Comparison of ENCODE assay signal across 8 cellular contexts in the genomic region with DNA sequence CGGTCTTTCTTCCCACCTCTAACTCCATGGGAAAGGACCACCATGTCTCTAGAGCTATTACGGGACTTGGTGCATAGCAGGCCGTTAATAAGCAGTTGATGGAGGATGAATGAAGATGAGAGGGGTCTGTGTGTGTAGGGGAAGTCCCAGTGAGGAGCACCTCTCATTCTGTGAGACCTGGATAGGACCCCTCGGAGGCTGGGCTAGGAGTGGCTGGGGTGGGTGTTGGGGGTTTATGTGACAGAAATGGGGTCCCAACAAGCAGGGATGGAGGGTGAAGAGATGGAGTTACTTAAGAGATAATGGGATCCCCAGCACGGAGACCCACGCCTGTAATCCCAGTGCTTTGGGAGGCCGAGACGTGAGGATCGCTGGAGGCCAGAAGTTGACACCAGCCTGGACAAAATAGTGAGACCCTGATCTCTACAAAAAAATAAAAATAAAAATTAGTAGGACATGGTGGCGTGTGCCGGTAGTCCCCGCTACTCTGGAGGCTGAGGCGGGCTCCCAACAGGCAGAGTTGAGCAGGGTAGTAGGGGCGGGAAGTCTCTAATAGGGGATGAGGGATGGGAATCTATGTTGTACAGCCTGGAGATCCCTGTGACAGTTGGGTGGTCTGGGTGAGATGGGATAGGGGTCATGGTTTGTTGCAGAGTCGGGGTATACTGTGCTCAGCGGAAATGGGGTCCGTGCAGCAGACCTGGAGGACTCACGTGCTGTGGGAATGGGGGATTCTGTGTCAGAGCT. TPM values are rescaled to one million over a fixed set of nuclear protein-coding genes. Genes with fewer than 3 reads are reported as not detected.
DNase-seq lines count a peak whose midpoint lies in the region; ATAC-seq, FAIRE-seq and TF ChIP-seq lines count a peak whose summit lies in the region.

No MANE protein-coding gene starts in this region.

- DNase-seq in PC-3 (no peak), endothelial cell of umbilical vein (ENCODE audit: low read depth, low spot score) (no peak), neuronal stem cell (ENCODE audit: low spot score) (no peak), DMS79 treated with DMSO at 0.1 percent for 48 hours (lab: John Stamatoyannopoulos, UW) (no peak), COLO668 (lab: John Stamatoyannopoulos, UW; ENCODE audit: unreplicated experiment) (no peak)

- peak overlapping the region; percentile 71 for H3K14ac ChIP-seq in neuronal stem cell (ENCODE audit: low read length)

- H3K4me2 ChIP-seq in PC-3 (ENCODE audit: low read length), result peak overlapping the region; percentile 68
- H3K4me2 ChIP-seq in endothelial cell of umbilical vein (ENCODE audit: insufficient read depth, low read length), result peak overlapping the region; percentile 71
- peak overlapping the region; percentile 33 for H3K4me2 ChIP-seq in neuronal stem cell (ENCODE audit: insufficient read depth, low read length, poor library complexity, severe bottlenecking)

- H3K23ac ChIP-seq in neuronal stem cell (ENCODE audit: low read depth, low read length, poor library complexity), result peak overlapping the region; percentile 98

- H3K9me1 ChIP-seq in endothelial cell of umbilical vein (replicated peaks; ENCODE audit: control insufficient read depth, extremely low read depth, insufficient read depth, low read length), result no peaks in the 10 kb centered on the region

- TF ChIP-seq CTCF in C4-2B (conservative IDR thresholded peaks at IDR 0.05) (no peak), PC-3 (conservative IDR thresholded peaks at IDR 0.05; ENCODE audit: low read depth, low read length) (no peak), endothelial cell of umbilical vein (IDR thresholded peaks at IDR 0.05; ENCODE audit: extremely low read depth in 1 of 2, insufficient read depth in 1 of 2, low read depth in 1 of 2, low read length in 2 of 2) (no peak)

- H3K4me3 ChIP-seq in PC-3 (ENCODE audit: low read length), result peak overlapping the region; percentile 59
- H3K4me3 ChIP-seq in endothelial cell of umbilical vein (replicated peaks in 1 of 3; ENCODE audit: insufficient read depth in 1 of 3, low read depth in 1 of 3, low read length in 3 of 3), result peak overlapping the region; percentile 11 to 56 (median 47)
- H3K4me3 ChIP-seq in neuronal stem cell (ENCODE audit: low read length in 2 of 2), result peak overlapping the region; percentile 34 to 72

- H3F3A ChIP-seq in PC-3 (ENCODE audit: low read length, unreplicated experiment), result no peaks in the 10 kb centered on the region

- H3K4ac ChIP-seq in neuronal stem cell (ENCODE audit: low read length), result peak overlapping the region; percentile 98

- H4K8ac ChIP-seq in neuronal stem cell (ENCODE audit: low read depth, low read length), result peak overlapping the region; percentile 92

- no peaks in the 10 kb centered on the region for H3K9me2 ChIP-seq in PC-3 (replicated peaks; ENCODE audit: low read length)

- no peak for TF ChIP-seq POLR2A in endothelial cell of umbilical vein (IDR thresholded peaks at IDR 0.05; ENCODE audit: low read depth, low read length)

- H3K79me2 ChIP-seq in PC-3 (ENCODE audit: low read length) (no peaks in the 10 kb centered on the region), endothelial cell of umbilical vein (ENCODE audit: control insufficient read depth, insufficient read depth, low read length) (no peaks in the 10 kb centered on the region)

- H3K9ac ChIP-seq in PC-3 (ENCODE audit: low read length), result peak overlapping the region; percentile 14; the same call in 1 of the 2 replicates
- H3K9ac ChIP-seq in endothelial cell of umbilical vein (replicated peaks; ENCODE audit: extremely low read depth, insufficient read depth, low read length), result peak overlapping the region; percentile 66
- no peak overlapping the region for H3K9ac ChIP-seq in neuronal stem cell (ENCODE audit: low read depth, low read length, poor library complexity)

- H2BK12ac ChIP-seq in neuronal stem cell (ENCODE audit: low read length), result peak overlapping the region; percentile 73

- ATAC-seq in PC-3, result no peak
- no peak for ATAC-seq in HG03108 (IDR thresholded peaks at IDR 0.05; ENCODE audit: unreplicated experiment)
- no peak for ATAC-seq in GM21737 (IDR thresholded peaks at IDR 0.05; ENCODE audit: unreplicated experiment)

- H3K4me1 ChIP-seq in PC-3 (ENCODE audit: insufficient read depth, low read length), result peaks cover 17% of the 10 kb centered on the region
- H3K4me1 ChIP-seq in endothelial cell of umbilical vein (ENCODE audit: control insufficient read depth, extremely low read depth, insufficient read depth, low read length), result peaks cover 22% of the 10 kb centered on the region
- H3K4me1 ChIP-seq in neuronal stem cell (ENCODE audit: control insufficient read depth in 2 of 2, insufficient read depth in 1 of 2, low read depth in 1 of 2, low read length in 2 of 2), result peaks cover 4 to 9% of the 10 kb centered on the region in 2 donors

- H3K27me3 ChIP-seq in PC-3 (ENCODE audit: low read length) (no peaks in the 10 kb centered on the region), endothelial cell of umbilical vein (ENCODE audit: control insufficient read depth in 2 of 2, insufficient read depth in 2 of 2, low read length in 2 of 2) (no peaks in the 10 kb centered on the region), neuronal stem cell (ENCODE audit: control insufficient read depth in 3 of 3, insufficient read depth in 3 of 3, low read depth in 1 of 3, low read length in 3 of 3) (peaks cover 0 to 2% (median 0%) of the 10 kb centered on the region in 3 experiments)

- H4K91ac ChIP-seq in neuronal stem cell (ENCODE audit: low read depth, low read length, poor library complexity), result no peak overlapping the region

- H2BK5ac ChIP-seq in neuronal stem cell (ENCODE audit: low read length), result peak overlapping the region; percentile 90

- WGBS in neuronal stem cell (ENCODE audit: extremely low coverage in 2 of 2, insufficient read length in 2 of 2, insufficient replicate concordance in 1 of 2), 2 donors, result no CpG with 5 or more reads among the region's 18 CpGs

- CTCF ChIA-PET in PC-3 (lab: Charles Lee) (no interaction called here), endothelial cell of umbilical vein (lab: Charles Lee) (interaction anchor here (0.6 to 2.0 kb wide), 5 partner anchors 11 to 337 kb away, joined by 3 to 14 read pairs (median 8); partner anchors contain the start of genes CHMP4B and PXMP4)

- H4K20me1 ChIP-seq in PC-3 (ENCODE audit: low read length), result no peaks in the 10 kb centered on the region
- H4K20me1 ChIP-seq in endothelial cell of umbilical vein (replicated peaks; ENCODE audit: control insufficient read depth, extremely low read depth, insufficient read depth, low read length), result no peaks in the 10 kb centered on the region

- BruUV-seq in PC-3 (replicated peaks; lab: Mats Ljungman, UMichigan) (TSS peak; percentile 69), endothelial cell of umbilical vein (replicated peaks; lab: Mats Ljungman, UMichigan) (TSS peak; percentile 80)

- peak overlapping the region; percentile 97 for H2BK120ac ChIP-seq in neuronal stem cell (ENCODE audit: low read depth, low read length)

- POLR2A ChIA-PET in PC-3 (lab: Charles Lee; ENCODE audit: unreplicated experiment), result no interaction called here
- POLR2A ChIA-PET in endothelial cell of umbilical vein (lab: Charles Lee), result no interaction called here

- FAIRE-seq in endothelial cell of umbilical vein (lab: Jason Lieb, UNC), result no peak

- peak overlapping the region; percentile 93 for H3K27ac ChIP-seq in C4-2B
- H3K27ac ChIP-seq in PC-3 (ENCODE audit: low read length), result no peak overlapping the region
- H3K27ac ChIP-seq in endothelial cell of umbilical vein (ENCODE audit: insufficient read depth, low read depth, low read length), result peak overlapping the region; percentile 44
- peak overlapping the region; percentile 90 for H3K27ac ChIP-seq in neuronal stem cell (replicated peaks; ENCODE audit: low read length)

- H3K79me1 ChIP-seq in neuronal stem cell (ENCODE audit: low read depth, low read length), result peaks cover 2% of the 10 kb centered on the region

- H3K36me3 ChIP-seq in PC-3 (ENCODE audit: low read depth, low read length) (0 out of 2 replicates have a peak, but pooled peaks cover under 1% of the 10 kb centered on the region), endothelial cell of umbilical vein (ENCODE audit: control insufficient read depth in 2 of 2, extremely low read depth in 1 of 2, insufficient read depth in 2 of 2, low read length in 2 of 2) (no peaks in the 10 kb centered on the region), neuronal stem cell (replicated peaks in 1 of 2; ENCODE audit: control insufficient read depth in 2 of 2, insufficient read depth in 2 of 2, low read length in 2 of 2) (peaks cover 0 to 2% of the 10 kb centered on the region in 2 donors)

- H3K9me3 ChIP-seq in PC-3 (ENCODE audit: low read length), result peaks cover 3% of the 10 kb centered on the region; the same call in 1 of the 2 replicates
- no peaks in the 10 kb centered on the region for H3K9me3 ChIP-seq in endothelial cell of umbilical vein (replicated peaks; ENCODE audit: control insufficient read depth, insufficient read depth, low read length)
- H3K9me3 ChIP-seq in neuronal stem cell (replicated peaks in 1 of 2; ENCODE audit: control insufficient read depth in 2 of 2, insufficient read depth in 1 of 2, low read depth in 1 of 2, low read length in 2 of 2), result peaks cover 1% of the 10 kb centered on the region in 2 donors

- dilution Hi-C loops in endothelial cell of umbilical vein (cut with MboI; ENCODE audit: extremely low pct_ligation_motif_present, low sequenced_read_pairs), result no loop called here

- peak overlapping the region; percentile 12 for H2AK5ac ChIP-seq in neuronal stem cell (ENCODE audit: low read depth, low read length)

- peak overlapping the region; percentile 100 for H2BK15ac ChIP-seq in neuronal stem cell (ENCODE audit: low read length)

- H2AFZ ChIP-seq in PC-3 (ENCODE audit: low read length) (peak overlapping the region; percentile 75), endothelial cell of umbilical vein (ENCODE audit: low read depth, low read length) (peak overlapping the region; percentile 97), neuronal stem cell (ENCODE audit: low read length) (peak overlapping the region; percentile 78)

- H3K18ac ChIP-seq in neuronal stem cell (ENCODE audit: low read length), result peak overlapping the region; percentile 97

- intact Hi-C loops in PC-3 (cut with micrococcal nuclease), result loop anchor here (5.0 kb wide), 3 partner anchors 56 to 381 kb away; partner anchors contain the start of genes EIF2S2 and NECAB3
- intact Hi-C loops in endothelial cell of umbilical vein (cut with micrococcal nuclease), result loop anchor here (1.0 to 5.0 kb wide), 6 partner anchors 44 to 396 kb away; partner anchors contain the start of genes E2F1 and NECAB3

RNA-seq across cellular contexts. Expression of gene ZNF341, which starts 0.7 kb away (rescaled TPM):
- 4.4 and 5.1 TPM in 2 replicates for total RNA-seq in PC-3 (2014; rRNA removed)
- 3.9 and 4.9 TPM in 2 replicates for total RNA-seq in endothelial cell of umbilical vein
- polyA plus RNA-seq in endothelial cell of umbilical vein, result 4.9 and 5.5 TPM in 2 replicates
- polyA plus RNA-seq in endothelial cell of umbilical vein (2011; cell fraction: cytosol; rRNA removed), result 3.1 and 3.5 TPM in 2 replicates
- polyA plus RNA-seq in endothelial cell of umbilical vein (2011; cell fraction: nucleus; rRNA removed), result 9.2 and 10.2 TPM in 2 replicates
- polyA plus RNA-seq in endothelial cell of umbilical vein (2012), result 2.5 and 3.4 TPM in 2 replicates
- polyA minus RNA-seq in endothelial cell of umbilical vein, result 4.4 and 5.7 TPM in 2 replicates
- 2.4 TPM for polyA minus RNA-seq in endothelial cell of umbilical vein (2011; cell fraction: cytosol; rRNA and poly(A)+ RNA removed)
- polyA minus RNA-seq in endothelial cell of umbilical vein (2011; cell fraction: nucleus; rRNA and poly(A)+ RNA removed), result 5.0 and 5.5 TPM in 2 replicates
- 1.6 TPM for polyA plus RNA-seq in neuronal stem cell (2013, experiment 1 of 2)
- polyA plus RNA-seq in neuronal stem cell (2013, experiment 2 of 2), result 1.6 TPM

RNA-seq across cellular contexts. Expression of gene PXMP4, which starts 11.0 kb away (rescaled TPM):
- total RNA-seq in PC-3 (2014; rRNA removed) (not detected in 2 replicates), endothelial cell of umbilical vein (6.9 and 8.1 TPM in 2 replicates)
- 8.0 and 8.5 TPM in 2 replicates for polyA plus RNA-seq in endothelial cell of umbilical vein
- polyA plus RNA-seq in endothelial cell of umbilical vein (2011; cell fraction: cytosol; rRNA removed), result 4.9 and 5.9 TPM in 2 replicates
- polyA plus RNA-seq in endothelial cell of umbilical vein (2011; cell fraction: nucleus; rRNA removed), result 2.2 and 2.4 TPM in 2 replicates
- polyA plus RNA-seq in endothelial cell of umbilical vein (2012), result 5.6 and 5.9 TPM in 2 replicates
- polyA minus RNA-seq in endothelial cell of umbilical vein, result 5.5 and 5.7 TPM in 2 replicates
- polyA minus RNA-seq in endothelial cell of umbilical vein (2011; cell fraction: cytosol; rRNA and poly(A)+ RNA removed), result 6.0 TPM
- 0.72 and 1.3 TPM in 2 replicates for polyA minus RNA-seq in endothelial cell of umbilical vein (2011; cell fraction: nucleus; rRNA and poly(A)+ RNA removed)
- polyA plus RNA-seq in neuronal stem cell (2013, experiment 1 of 2), result 3.3 TPM
- polyA plus RNA-seq in neuronal stem cell (2013, experiment 2 of 2), result 3.1 TPM

RNA-seq across cellular contexts. Expression of gene E2F1, which starts 44.9 kb away (rescaled TPM):
- total RNA-seq in PC-3 (2014; rRNA removed) (63.7 and 72.2 TPM in 2 replicates), endothelial cell of umbilical vein (27.0 and 29.6 TPM in 2 replicates)
- polyA plus RNA-seq in endothelial cell of umbilical vein, result 20.7 and 22.3 TPM in 2 replicates
- polyA plus RNA-seq in endothelial cell of umbilical vein (2011; cell fraction: cytosol; rRNA removed), result 15.9 and 17.8 TPM in 2 replicates
- 27.0 and 30.5 TPM in 2 replicates for polyA plus RNA-seq in endothelial cell of umbilical vein (2011; cell fraction: nucleus; rRNA removed)
- polyA plus RNA-seq in endothelial cell of umbilical vein (2012), result 12.3 and 15.7 TPM in 2 replicates
- 13.4 and 15.0 TPM in 2 replicates for polyA minus RNA-seq in endothelial cell of umbilical vein
- 34.7 TPM for polyA minus RNA-seq in endothelial cell of umbilical vein (2011; cell fraction: cytosol; rRNA and poly(A)+ RNA removed)
- polyA minus RNA-seq in endothelial cell of umbilical vein (2011; cell fraction: nucleus; rRNA and poly(A)+ RNA removed), result 6.3 and 6.5 TPM in 2 replicates
- polyA plus RNA-seq in neuronal stem cell (2013, experiment 1 of 2), result 20.5 TPM
- polyA plus RNA-seq in neuronal stem cell (2013, experiment 2 of 2), result 19.9 TPM

RNA-seq across cellular contexts. Expression of gene NECAB3, which starts 56.9 kb away (rescaled TPM):
- 41.2 and 43.5 TPM in 2 replicates for total RNA-seq in PC-3 (2014; rRNA removed)
- total RNA-seq in endothelial cell of umbilical vein, result 18.1 and 20.2 TPM in 2 replicates
- polyA plus RNA-seq in endothelial cell of umbilical vein, result 22.4 and 34.2 TPM in 2 replicates
- 11.9 and 17.5 TPM in 2 replicates for polyA plus RNA-seq in endothelial cell of umbilical vein (2011; cell fraction: cytosol; rRNA removed)
- polyA plus RNA-seq in endothelial cell of umbilical vein (2011; cell fraction: nucleus; rRNA removed), result 53.5 and 74.7 TPM in 2 replicates
- polyA plus RNA-seq in endothelial cell of umbilical vein (2012), result 13.7 and 19.6 TPM in 2 replicates
- polyA minus RNA-seq in endothelial cell of umbilical vein, result 11.4 and 22.0 TPM in 2 replicates
- 46.7 TPM for polyA minus RNA-seq in endothelial cell of umbilical vein (2011; cell fraction: cytosol; rRNA and poly(A)+ RNA removed)
- 16.0 and 18.5 TPM in 2 replicates for polyA minus RNA-seq in endothelial cell of umbilical vein (2011; cell fraction: nucleus; rRNA and poly(A)+ RNA removed)
- polyA plus RNA-seq in neuronal stem cell (2013, experiment 1 of 2), result 12.9 TPM
- 13.4 TPM for polyA plus RNA-seq in neuronal stem cell (2013, experiment 2 of 2)
